ENCODE assay signal across 8 cellular contexts in the genomic region with DNA sequence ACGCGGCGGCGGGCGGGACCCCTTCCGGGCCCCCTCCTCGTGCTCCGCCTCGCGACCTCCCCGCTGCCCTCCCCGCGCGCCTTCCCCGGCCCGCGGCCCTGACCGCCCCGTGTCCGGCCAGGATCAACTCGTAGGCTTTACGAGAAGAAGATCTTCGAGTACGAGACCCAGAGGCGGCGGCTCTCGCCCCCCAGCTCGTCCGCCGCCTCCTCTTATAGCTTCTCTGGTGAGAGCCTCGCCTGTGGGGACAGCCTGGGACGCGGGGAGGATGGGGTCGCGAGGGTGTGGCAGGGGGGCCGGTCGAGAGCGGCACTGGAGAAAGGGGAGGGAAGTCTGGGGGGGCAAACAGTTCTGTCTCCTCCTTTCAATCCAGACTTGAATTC. TPM values are rescaled to one million over a fixed set of nuclear protein-coding genes. Genes with fewer than 3 reads are reported as not detected.
DNase-seq lines count a peak whose midpoint lies in the region; ATAC-seq and TF ChIP-seq lines count a peak whose summit lies in the region.

No MANE protein-coding gene starts in this region.

- H3K9me3 Mint-ChIP-seq in CD14-positive monocyte = peaks cover 0 to 24% (median 4%) of the 10 kb centered on the region in 7 donors
- H3K9me3 Mint-ChIP-seq in natural killer cell treated with Interleukin-12 subunit alpha and Interleukin-12 subunit beta and Interleukin-15 and Interleukin-18, amount 100 ng/mL, for 72 hours = no peaks in the 10 kb centered on the region

- H3K27me3 ChIP-seq in HUES64 (ENCODE audit: insufficient read depth, low read length) = peaks cover 3% of the 10 kb centered on the region; the same call in 1 of the 2 replicates

- no peak for DNase-seq in CD14-positive monocyte (ENCODE audit: low spot score)
- DNase-seq in coronary artery (ENCODE audit: low spot score) = no peak
- no peak for DNase-seq in natural killer cell treated with Interleukin-12 subunit alpha and Interleukin-12 subunit beta and Interleukin-15 and Interleukin-18, amount 100 ng/mL, for 72 hours (ENCODE audit: low spot score)
- DNase-seq in RPMI8226 = no peak
- DNase-seq in occipital lobe (lab: John Stamatoyannopoulos, UW) = no peak
- no peak for DNase-seq in activated CD8-positive, alpha-beta memory T cell treated with anti-CD3 and anti-CD28 coated beads, Interleukin-2, amount 50 U/mL, for 48 hours

- H3K27ac Mint-ChIP-seq in CD14-positive monocyte = peak overlapping the region; percentile 88 to 95 (median 93)
- H3K27ac Mint-ChIP-seq in natural killer cell treated with Interleukin-12 subunit alpha and Interleukin-12 subunit beta and Interleukin-15 and Interleukin-18, amount 100 ng/mL, for 72 hours = peak overlapping the region; percentile 79 to 86

- H3K9ac ChIP-seq in HUES64 (ENCODE audit: low read depth, low read length) = peak overlapping the region; percentile 96

- H3K4me1 ChIP-seq in HUES64 (ENCODE audit: insufficient read depth, low read length) = peaks cover 5% of the 10 kb centered on the region

- peaks cover 5 to 10% of the 10 kb centered on the region in 2 donors for H3K36me3 Mint-ChIP-seq in CD14-positive monocyte
- H3K36me3 Mint-ChIP-seq in natural killer cell treated with Interleukin-12 subunit alpha and Interleukin-12 subunit beta and Interleukin-15 and Interleukin-18, amount 100 ng/mL, for 72 hours = no peaks in the 10 kb centered on the region

- H3K27me3 Mint-ChIP-seq in CD14-positive monocyte (ENCODE audit: low read depth in 3 of 3) = peaks cover 2 to 10% (median 3%) of the 10 kb centered on the region in 3 donors
- H3K27me3 Mint-ChIP-seq in natural killer cell treated with Interleukin-12 subunit alpha and Interleukin-12 subunit beta and Interleukin-15 and Interleukin-18, amount 100 ng/mL, for 72 hours = no peaks in the 10 kb centered on the region

- intact Hi-C loops in CD14-positive monocyte (cut with micrococcal nuclease) = no loop called here

- 2% methylated on average over 35 of the region's 38 CpGs for WGBS in HUES64

- H3K36me3 ChIP-seq in HUES64 (ENCODE audit: insufficient read depth, low read length) = peaks cover 11% of the 10 kb centered on the region

- ATAC-seq in natural killer cell treated with Interleukin-12 subunit alpha and Interleukin-12 subunit beta and Interleukin-15 and Interleukin-18, amount 100 ng/mL, for 72 hours = no peak
- no peak for ATAC-seq in HG03139 (IDR thresholded peaks at IDR 0.05; ENCODE audit: unreplicated experiment)

- TF ChIP-seq CTCF in CD14-positive monocyte (IDR thresholded peaks at IDR 0.05) (no peak), coronary artery (IDR thresholded peaks at IDR 0.05) (no peak)

- peak overlapping the region; percentile 99 for H3K27ac ChIP-seq in HUES64 (ENCODE audit: low read depth, low read length)
- H3K27ac ChIP-seq in coronary artery = peak overlapping the region; percentile 97 to 99

- peak overlapping the region; percentile 77 to 84 for H3K4me3 Mint-ChIP-seq in CD14-positive monocyte
- peak overlapping the region; percentile 83 for H3K4me3 Mint-ChIP-seq in natural killer cell treated with Interleukin-12 subunit alpha and Interleukin-12 subunit beta and Interleukin-15 and Interleukin-18, amount 100 ng/mL, for 72 hours

- no peaks in the 10 kb centered on the region for H3K9me3 ChIP-seq in HUES64 (ENCODE audit: insufficient read depth, low read depth, low read length)

- H3K4me1 Mint-ChIP-seq in CD14-positive monocyte = peaks cover 29% of the 10 kb centered on the region
- peaks cover 5 to 27% of the 10 kb centered on the region in 2 donors for H3K4me1 Mint-ChIP-seq in natural killer cell treated with Interleukin-12 subunit alpha and Interleukin-12 subunit beta and Interleukin-15 and Interleukin-18, amount 100 ng/mL, for 72 hours (ENCODE audit: low read depth in 2 of 2)

- H3K4me3 ChIP-seq in HUES64 (ENCODE audit: low read length) (peak overlapping the region; percentile 85), coronary artery (peak overlapping the region; percentile 93)

RNA-seq across cellular contexts. Expression of gene EMD, which starts 0.5 kb away (rescaled TPM):
- polyA plus RNA-seq in CD14-positive monocyte = 10 to 100 TPM; 14.0 to 17.6 TPM
- polyA plus RNA-seq in HUES64 (2013, experiment 1 of 2) = 78.8 TPM
- polyA plus RNA-seq in HUES64 (2013, experiment 2 of 2) = 81.5 TPM
- total RNA-seq in natural killer cell treated with Interleukin-12 subunit alpha and Interleukin-12 subunit beta and Interleukin-15 and Interleukin-18, amount 100 ng/mL, for 72 hours = 10 to 100 TPM; 49.2 to 61.9 TPM
- total RNA-seq in occipital lobe = 17.2 TPM

RNA-seq across cellular contexts. Expression of gene FLNA, which starts 5.1 kb away (rescaled TPM):
- 100 to 1,000 TPM; 111 to 219 TPM for polyA plus RNA-seq in CD14-positive monocyte
- 558 TPM for polyA plus RNA-seq in HUES64 (2013, experiment 1 of 2)
- 531 TPM for polyA plus RNA-seq in HUES64 (2013, experiment 2 of 2)
- 100 to 1,000 TPM; 574 to 727 TPM for total RNA-seq in natural killer cell treated with Interleukin-12 subunit alpha and Interleukin-12 subunit beta and Interleukin-15 and Interleukin-18, amount 100 ng/mL, for 72 hours
- total RNA-seq in occipital lobe = 73.0 TPM

RNA-seq across cellular contexts. Expression of gene RPL10, which starts 18.6 kb away (rescaled TPM):
- polyA plus RNA-seq in CD14-positive monocyte = 1,000 to 10,000 TPM; 1,536 to 1,724 TPM
- polyA plus RNA-seq in HUES64 (2013, experiment 1 of 2) = 2,446 TPM
- polyA plus RNA-seq in HUES64 (2013, experiment 2 of 2) = 2,506 TPM
- 1,000 to 10,000 TPM; 1,953 to 2,194 TPM for total RNA-seq in natural killer cell treated with Interleukin-12 subunit alpha and Interleukin-12 subunit beta and Interleukin-15 and Interleukin-18, amount 100 ng/mL, for 72 hours
- total RNA-seq in occipital lobe = 2,213 TPM

RNA-seq across cellular contexts. Expression of gene DNASE1L1, which starts 29.5 kb away (rescaled TPM):
- 10 to 100 TPM; 26.2 to 27.2 TPM for polyA plus RNA-seq in CD14-positive monocyte
- polyA plus RNA-seq in HUES64 (2013, experiment 1 of 2) = 6.3 TPM
- 7.5 TPM for polyA plus RNA-seq in HUES64 (2013, experiment 2 of 2)
- 10 to 100 TPM; 12.4 to 14.6 TPM for total RNA-seq in natural killer cell treated with Interleukin-12 subunit alpha and Interleukin-12 subunit beta and Interleukin-15 and Interleukin-18, amount 100 ng/mL, for 72 hours
- total RNA-seq in occipital lobe = 4.4 TPM

RNA-seq across cellular contexts. Expression of gene TAFAZZIN, which starts 31.8 kb away (rescaled TPM):
- 10 to 100 TPM; 21.7 to 21.9 TPM for polyA plus RNA-seq in CD14-positive monocyte
- polyA plus RNA-seq in HUES64 (2013, experiment 1 of 2) = 11.5 TPM
- 20.0 TPM for polyA plus RNA-seq in HUES64 (2013, experiment 2 of 2)
- total RNA-seq in natural killer cell treated with Interleukin-12 subunit alpha and Interleukin-12 subunit beta and Interleukin-15 and Interleukin-18, amount 100 ng/mL, for 72 hours = 10 to 100 TPM; 47.4 to 73.7 TPM
- 10.9 TPM for total RNA-seq in occipital lobe
